1 cellular context compared by ENCODE assay signal in genomic region chr1:11882814-11883538, GRCh38.
TF ChIP-seq lines count a peak whose summit lies in the region.

No MANE protein-coding gene starts in this region.

TF ChIP-seq in GM12878, 131 proteins besides CTCF, POLR2A, EP300 and RAD21:
- TF ChIP-seq BMI1 (IDR thresholded peaks at IDR 0.05; ENCODE audit: borderline replicate concordance) (no peak), LARP7 (IDR thresholded peaks at IDR 0.05) (no peak), RB1 (IDR thresholded peaks at IDR 0.05; ENCODE audit: borderline replicate concordance) (no peak), BCL11A (IDR thresholded peaks at IDR 0.05; ENCODE audit: low read depth, low read length) (no peak), MYB (IDR thresholded peaks at IDR 0.05; ENCODE audit: borderline replicate concordance, low read depth, low read length) (no peak), FOXK2 (IDR thresholded peaks at IDR 0.05) (no peak), RELA (IDR thresholded peaks at IDR 0.05; ENCODE audit: borderline replicate concordance, partially characterized antibody) (no peak), TCF3 (IDR thresholded peaks at IDR 0.05; ENCODE audit: borderline replicate concordance, insufficient read depth, low read depth, low read length) (no peak), FOS (IDR thresholded peaks at IDR 0.05; ENCODE audit: borderline replicate concordance, extremely low read depth, insufficient read length) (no peak), KDM1A (IDR thresholded peaks at IDR 0.05; ENCODE audit: borderline replicate concordance) (no peak), TBL1XR1 (IDR thresholded peaks at IDR 0.05; ENCODE audit: low read depth, low read length) (no peak), ETV6 (conservative IDR thresholded peaks at IDR 0.05 in 1 of 2, IDR thresholded peaks at IDR 0.05 in 1 of 2; ENCODE audit: borderline replicate concordance in 1 of 2, low read depth in 1 of 2) (no peak), IRF4 (IDR thresholded peaks at IDR 0.05; ENCODE audit: low read depth, low read length) (no peak), IKZF1 (conservative IDR thresholded peaks at IDR 0.05) (no peak), GATAD2B (conservative IDR thresholded peaks at IDR 0.05; ENCODE audit: low read depth) (no peak), ZNF592 (IDR thresholded peaks at IDR 0.05) (no peak)
- TF ChIP-seq, protein P1, sequence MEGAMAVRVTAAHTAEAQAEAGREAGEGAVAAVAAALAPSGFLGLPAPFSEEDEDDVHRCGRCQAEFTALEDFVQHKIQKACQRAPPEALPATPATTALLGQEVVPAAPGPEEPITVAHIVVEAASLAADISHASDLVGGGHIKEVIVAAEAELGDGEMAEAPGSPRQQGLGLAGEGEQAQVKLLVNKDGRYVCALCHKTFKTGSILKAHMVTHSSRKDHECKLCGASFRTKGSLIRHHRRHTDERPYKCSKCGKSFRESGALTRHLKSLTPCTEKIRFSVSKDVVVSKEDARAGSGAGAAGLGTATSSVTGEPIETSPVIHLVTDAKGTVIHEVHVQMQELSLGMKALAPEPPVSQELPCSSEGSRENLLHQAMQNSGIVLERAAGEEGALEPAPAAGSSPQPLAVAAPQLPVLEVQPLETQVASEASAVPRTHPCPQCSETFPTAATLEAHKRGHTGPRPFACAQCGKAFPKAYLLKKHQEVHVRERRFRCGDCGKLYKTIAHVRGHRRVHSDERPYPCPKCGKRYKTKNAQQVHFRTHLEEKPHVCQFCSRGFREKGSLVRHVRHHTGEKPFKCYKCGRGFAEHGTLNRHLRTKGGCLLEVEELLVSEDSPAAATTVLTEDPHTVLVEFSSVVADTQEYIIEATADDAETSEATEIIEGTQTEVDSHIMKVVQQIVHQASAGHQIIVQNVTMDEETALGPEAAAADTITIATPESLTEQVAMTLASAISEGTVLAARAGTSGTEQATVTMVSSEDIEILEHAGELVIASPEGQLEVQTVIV (IDR thresholded peaks at IDR 0.05; ENCODE audit: borderline replicate concordance, partially characterized antibody): no peak
- TF ChIP-seq, protein P2, sequence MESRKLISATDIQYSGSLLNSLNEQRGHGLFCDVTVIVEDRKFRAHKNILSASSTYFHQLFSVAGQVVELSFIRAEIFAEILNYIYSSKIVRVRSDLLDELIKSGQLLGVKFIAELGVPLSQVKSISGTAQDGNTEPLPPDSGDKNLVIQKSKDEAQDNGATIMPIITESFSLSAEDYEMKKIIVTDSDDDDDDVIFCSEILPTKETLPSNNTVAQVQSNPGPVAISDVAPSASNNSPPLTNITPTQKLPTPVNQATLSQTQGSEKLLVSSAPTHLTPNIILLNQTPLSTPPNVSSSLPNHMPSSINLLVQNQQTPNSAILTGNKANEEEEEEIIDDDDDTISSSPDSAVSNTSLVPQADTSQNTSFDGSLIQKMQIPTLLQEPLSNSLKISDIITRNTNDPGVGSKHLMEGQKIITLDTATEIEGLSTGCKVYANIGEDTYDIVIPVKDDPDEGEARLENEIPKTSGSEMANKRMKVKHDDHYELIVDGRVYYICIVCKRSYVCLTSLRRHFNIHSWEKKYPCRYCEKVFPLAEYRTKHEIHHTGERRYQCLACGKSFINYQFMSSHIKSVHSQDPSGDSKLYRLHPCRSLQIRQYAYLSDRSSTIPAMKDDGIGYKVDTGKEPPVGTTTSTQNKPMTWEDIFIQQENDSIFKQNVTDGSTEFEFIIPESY (IDR thresholded peaks at IDR 0.05): no peak
- TF ChIP-seq, protein P3, sequence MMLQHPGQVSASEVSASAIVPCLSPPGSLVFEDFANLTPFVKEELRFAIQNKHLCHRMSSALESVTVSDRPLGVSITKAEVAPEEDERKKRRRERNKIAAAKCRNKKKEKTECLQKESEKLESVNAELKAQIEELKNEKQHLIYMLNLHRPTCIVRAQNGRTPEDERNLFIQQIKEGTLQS (IDR thresholded peaks at IDR 0.05; ENCODE audit: borderline replicate concordance, extremely low read depth, low read depth, low read length): no peak
- TF ChIP-seq, protein P4, sequence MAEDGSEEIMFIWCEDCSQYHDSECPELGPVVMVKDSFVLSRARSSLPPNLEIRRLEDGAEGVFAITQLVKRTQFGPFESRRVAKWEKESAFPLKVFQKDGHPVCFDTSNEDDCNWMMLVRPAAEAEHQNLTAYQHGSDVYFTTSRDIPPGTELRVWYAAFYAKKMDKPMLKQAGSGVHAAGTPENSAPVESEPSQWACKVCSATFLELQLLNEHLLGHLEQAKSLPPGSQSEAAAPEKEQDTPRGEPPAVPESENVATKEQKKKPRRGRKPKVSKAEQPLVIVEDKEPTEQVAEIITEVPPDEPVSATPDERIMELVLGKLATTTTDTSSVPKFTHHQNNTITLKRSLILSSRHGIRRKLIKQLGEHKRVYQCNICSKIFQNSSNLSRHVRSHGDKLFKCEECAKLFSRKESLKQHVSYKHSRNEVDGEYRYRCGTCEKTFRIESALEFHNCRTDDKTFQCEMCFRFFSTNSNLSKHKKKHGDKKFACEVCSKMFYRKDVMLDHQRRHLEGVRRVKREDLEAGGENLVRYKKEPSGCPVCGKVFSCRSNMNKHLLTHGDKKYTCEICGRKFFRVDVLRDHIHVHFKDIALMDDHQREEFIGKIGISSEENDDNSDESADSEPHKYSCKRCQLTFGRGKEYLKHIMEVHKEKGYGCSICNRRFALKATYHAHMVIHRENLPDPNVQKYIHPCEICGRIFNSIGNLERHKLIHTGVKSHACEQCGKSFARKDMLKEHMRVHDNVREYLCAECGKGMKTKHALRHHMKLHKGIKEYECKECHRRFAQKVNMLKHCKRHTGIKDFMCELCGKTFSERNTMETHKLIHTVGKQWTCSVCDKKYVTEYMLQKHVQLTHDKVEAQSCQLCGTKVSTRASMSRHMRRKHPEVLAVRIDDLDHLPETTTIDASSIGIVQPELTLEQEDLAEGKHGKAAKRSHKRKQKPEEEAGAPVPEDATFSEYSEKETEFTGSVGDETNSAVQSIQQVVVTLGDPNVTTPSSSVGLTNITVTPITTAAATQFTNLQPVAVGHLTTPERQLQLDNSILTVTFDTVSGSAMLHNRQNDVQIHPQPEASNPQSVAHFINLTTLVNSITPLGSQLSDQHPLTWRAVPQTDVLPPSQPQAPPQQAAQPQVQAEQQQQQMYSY (CRISPR knock-in tag; IDR thresholded peaks at IDR 0.05): no peak
